In genomic region chr1:245874942-245875580, GRCh38 we compare ENCODE assay signal across 10 cellular contexts.
A peak's percentile ranks its signal among the peaks of the same experiment; 100 is the strongest.
DNase-seq lines count a peak whose midpoint lies in the region; ATAC-seq, FAIRE-seq and TF ChIP-seq lines count a peak whose summit lies in the region.
"Had no signal": no experiment of that assay in that cellular context is flagged by ENCODE, and none has a peak within 500 bp of the region (broad histone marks: within the 10 kb centered on the region; RNA-seq: fewer than 3 reads in every experiment).

No MANE protein-coding gene starts in this region.

- no peak for ATAC-seq in HG03175 (IDR thresholded peaks at IDR 0.05; ENCODE audit: unreplicated experiment)
- ATAC-seq: stimulated activated naive CD8-positive, alpha-beta T cell treated with anti-CD3 and anti-CD28 coated beads, Interleukin-15, Interleukin-2, amounts not matched to agents 100 U/mL and 50 U/mL, for 24 hours had no signal

- DNase-seq in H4 (ENCODE audit: low spot score) (peak; percentile 91), SHP77 treated with DMSO at 0.1 percent for 48 hours (lab: John Stamatoyannopoulos, UW) (peak; percentile 73), foreskin melanocyte (peak; percentile 66), skeletal muscle cell (ENCODE audit: low read depth) (peak; percentile 99), activated T-cell treated with anti-CD3 and anti-CD28 coated beads for 4 hours (no peak), NAMALWA (ENCODE audit: low spot score) (no peak), GM12892 (ENCODE audit: insufficient read length) (no peak)
- DNase-seq: gastrocnemius medialis; stimulated activated naive CD8-positive, alpha-beta T cell treated with anti-CD3 and anti-CD28 coated beads, Interleukin-15, Interleukin-2, amounts not matched to agents 100 U/mL and 50 U/mL, for 24 hours had no signal

- FAIRE-seq in GM12892 (lab: Jason Lieb, UNC) = no peak

- no peak overlapping the region for H3K4me3 ChIP-seq in skeletal muscle cell (ENCODE audit: low read depth, low read length)
- H3K4me3 ChIP-seq: gastrocnemius medialis had no signal

- TF ChIP-seq POLR2A in GM12892 (IDR thresholded peaks at IDR 0.05; ENCODE audit: low read depth, low read length) = no peak

Comparison
In these comparisons a context has a peak if more than half of its experiments do, and no peak if none do; other contexts are left out.
1. DNase-seq: peak in H4 (single experiment), SHP77 treated with DMSO at 0.1 percent for 48 hours (single experiment), foreskin melanocyte (single experiment) and skeletal muscle cell (single experiment); none in activated T-cell treated with anti-CD3 and anti-CD28 coated beads for 4 hours (single experiment), NAMALWA (single experiment) and GM12892 (single experiment).